In the genomic region with DNA sequence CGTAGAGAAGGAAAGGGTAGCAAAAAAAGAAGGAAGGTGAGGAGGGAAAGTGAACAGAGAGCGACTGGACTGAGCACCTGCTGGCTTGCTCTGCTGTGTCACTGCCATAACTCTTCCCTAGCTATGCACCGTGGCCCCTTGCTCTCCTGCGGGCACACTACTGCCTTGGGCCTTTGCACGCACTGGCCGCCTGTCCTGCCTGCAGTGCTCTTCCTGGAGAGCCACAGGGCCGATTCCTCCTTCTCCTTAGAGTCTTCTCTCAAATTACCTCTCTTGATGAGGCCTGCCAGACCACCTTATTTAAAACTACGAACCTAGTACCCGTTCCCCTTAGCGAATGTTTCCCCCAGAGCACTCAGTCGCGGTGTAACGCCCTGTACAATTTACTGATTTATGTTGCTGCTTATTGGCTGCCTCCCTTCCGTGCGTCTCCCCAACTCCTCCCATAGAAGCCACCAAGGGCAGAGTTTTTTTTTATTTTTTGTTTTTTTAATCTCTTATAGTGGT, we compare ENCODE assay signal across 8 cellular contexts.
A peak's percentile ranks its signal among the peaks of the same experiment; 100 is the strongest.
DNase-seq lines count a peak whose midpoint lies in the region; ATAC-seq, FAIRE-seq and TF ChIP-seq lines count a peak whose summit lies in the region.

No MANE protein-coding gene starts in this region.

- H3K27ac ChIP-seq in SK-N-SH (ENCODE audit: low read depth in 2 of 2, low read length in 1 of 2) (peak overlapping the region; percentile 52 to 62; a peak in 3 of 4 replicates), endothelial cell of umbilical vein (ENCODE audit: insufficient read depth, low read depth, low read length) (peak overlapping the region; percentile 81)

- peak overlapping the region; percentile 35; the same call in 1 of the 2 replicates for H3K4me3 Mint-ChIP-seq in WTC11

- H3F3A ChIP-seq in SK-N-SH (replicated peaks; ENCODE audit: insufficient read depth): peaks cover 20% of the 10 kb centered on the region

- H3K4me1 ChIP-seq in SK-N-SH (ENCODE audit: control insufficient read depth in 1 of 2, insufficient read depth in 2 of 2, low read depth in 1 of 2, low read length in 1 of 2) (peaks cover 29 to 75% of the 10 kb centered on the region in 2 experiments), endothelial cell of umbilical vein (ENCODE audit: control insufficient read depth, extremely low read depth, insufficient read depth, low read length) (peaks cover 39% of the 10 kb centered on the region)

- no peak for ATAC-seq in SK-N-SH treated with all-trans-retinoic acid at 6 μM for 48 hours
- ATAC-seq in WTC11: no peak

- peak overlapping the region; percentile 72 for H3K27ac Mint-ChIP-seq in WTC11

- no TSS peak for BruUV-seq in endothelial cell of umbilical vein (replicated peaks; lab: Mats Ljungman, UMichigan)

- TF ChIP-seq CTCF in SK-N-SH (IDR thresholded peaks at IDR 0.05) (no peak), WTC11 (IDR thresholded peaks at IDR 0.05) (no peak), endothelial cell of umbilical vein (IDR thresholded peaks at IDR 0.05; ENCODE audit: extremely low read depth in 1 of 2, insufficient read depth in 1 of 2, low read depth in 1 of 2, low read length in 2 of 2) (no peak), retinal pigment epithelial cell (conservative IDR thresholded peaks at IDR 0.05; ENCODE audit: low read depth, low read length) (no peak), GM10266 (IDR thresholded peaks at IDR 0.05; ENCODE audit: control insufficient read depth, insufficient read depth, low read depth, missing control alignments) (no peak)

- H3K79me2 ChIP-seq in SK-N-SH (ENCODE audit: insufficient read depth): peaks cover 69% of the 10 kb centered on the region; the same call in 1 of the 2 replicates
- peaks cover 36% of the 10 kb centered on the region for H3K79me2 ChIP-seq in endothelial cell of umbilical vein (ENCODE audit: control insufficient read depth, insufficient read depth, low read length)

- H3K27me3 Mint-ChIP-seq in WTC11 (ENCODE audit: low read depth): no peaks in the 10 kb centered on the region

- H2AFZ ChIP-seq in SK-N-SH (ENCODE audit: low read depth): no peak overlapping the region
- H2AFZ ChIP-seq in endothelial cell of umbilical vein (ENCODE audit: low read depth, low read length): no peak overlapping the region

- TF ChIP-seq POLR2A in endothelial cell of umbilical vein (IDR thresholded peaks at IDR 0.05; ENCODE audit: low read depth, low read length): peak; percentile 26

- FAIRE-seq in endothelial cell of umbilical vein (lab: Jason Lieb, UNC): peak; percentile 68

- TF ChIP-seq EP300 in SK-N-SH (IDR thresholded peaks at IDR 0.05; ENCODE audit: borderline replicate concordance in 1 of 2, low read depth in 1 of 2, low read length in 1 of 2): no peak

- intact Hi-C loops in endothelial cell of umbilical vein (cut with micrococcal nuclease): no loop called here

- CTCF ChIA-PET in SK-N-SH (lab: Yijun Ruan, JAX): interaction anchor here (1.1 to 5.4 kb wide), 3 partner anchors 12 to 58 kb away, joined by 3 to 29 read pairs (median 4); no protein-coding TSS in a partner anchor
- CTCF ChIA-PET in WTC11 (lab: Charles Lee): interaction anchor here (0.6 kb wide), 1 partner anchor 30 kb away, joined by 3 read pairs; no protein-coding TSS in a partner anchor
- CTCF ChIA-PET in endothelial cell of umbilical vein (lab: Charles Lee): interaction anchor here (0.7 to 2.2 kb wide), 3 partner anchors 23 to 28 kb away, joined by 3 to 7 read pairs (median 4); no protein-coding TSS in a partner anchor

- no peaks in the 10 kb centered on the region for H3K9me1 ChIP-seq in endothelial cell of umbilical vein (replicated peaks; ENCODE audit: control insufficient read depth, extremely low read depth, insufficient read depth, low read length)

- no peak for TF ChIP-seq RAD21 in SK-N-SH (IDR thresholded peaks at IDR 0.05; ENCODE audit: low read length)

- peaks cover 3% of the 10 kb centered on the region; the same call in 1 of the 2 replicates for H3K9me3 Mint-ChIP-seq in WTC11

- POLR2A ChIA-PET in SK-N-SH (lab: Yijun Ruan, JAX): no interaction called here
- POLR2A ChIA-PET in WTC11 (lab: Charles Lee): interaction anchor here (0.8 to 0.9 kb wide), 2 partner anchors 58 to 256 kb away, joined by 3 read pairs; no protein-coding TSS in a partner anchor
- POLR2A ChIA-PET in endothelial cell of umbilical vein (lab: Charles Lee): no interaction called here

- H3K9ac ChIP-seq in SK-N-SH: peak overlapping the region; percentile 15; the same call in 1 of the 2 replicates
- H3K9ac ChIP-seq in endothelial cell of umbilical vein (replicated peaks; ENCODE audit: extremely low read depth, insufficient read depth, low read length): peak overlapping the region; percentile 47

- dilution Hi-C loops in endothelial cell of umbilical vein (cut with MboI; ENCODE audit: extremely low pct_ligation_motif_present, low sequenced_read_pairs): no loop called here

- H3K4me3 ChIP-seq in SK-N-SH (ENCODE audit: low read depth in 2 of 2, low read length in 1 of 2) (peak overlapping the region; percentile 19 to 21; a peak in 1 of 4 replicates), endothelial cell of umbilical vein (replicated peaks in 1 of 3; ENCODE audit: insufficient read depth in 1 of 3, low read depth in 1 of 3, low read length in 3 of 3) (peak overlapping the region in 2 of 3 experiments; percentile 6 to 14), retinal pigment epithelial cell (ENCODE audit: low read length) (peak overlapping the region; percentile 34)

- H3K36me3 ChIP-seq in SK-N-SH (replicated peaks in 1 of 2; ENCODE audit: control insufficient read depth in 1 of 2, insufficient read depth in 2 of 2, low read length in 1 of 2) (no peaks in the 10 kb centered on the region), endothelial cell of umbilical vein (ENCODE audit: control insufficient read depth in 2 of 2, extremely low read depth in 1 of 2, insufficient read depth in 2 of 2, low read length in 2 of 2) (no peaks in the 10 kb centered on the region)

- H3K4me2 ChIP-seq in SK-N-SH (peak overlapping the region; percentile 28; the same call in 1 of the 2 replicates), endothelial cell of umbilical vein (ENCODE audit: insufficient read depth, low read length) (peak overlapping the region; percentile 72)

- peaks cover 53% of the 10 kb centered on the region for H3K4me1 Mint-ChIP-seq in WTC11

- 93% methylated on average over 15 of the region's 15 CpGs for WGBS in SK-N-SH (ENCODE audit: low lambda C conversion rate)

- no peaks in the 10 kb centered on the region for H3K9me2 ChIP-seq in SK-N-SH

- DNase-seq in SK-N-SH: no peak
- DNase-seq in WTC11 (ENCODE audit: low spot score): no peak
- peak; percentile 22 for DNase-seq in endothelial cell of umbilical vein (ENCODE audit: low read depth, low spot score)
- DNase-seq in retinal pigment epithelial cell (ENCODE audit: low read depth): no peak
- no peak for DNase-seq in GM10266 (ENCODE audit: extremely low spot score)
- no peak for DNase-seq in D341Med (ENCODE audit: low spot score)
- DNase-seq in NCI-H2227 treated with DMSO at 0.1 percent for 48 hours (lab: John Stamatoyannopoulos, UW): no peak

- no peaks in the 10 kb centered on the region for H3K36me3 Mint-ChIP-seq in WTC11

- H4K20me1 ChIP-seq in SK-N-SH (ENCODE audit: insufficient read depth): peaks cover 47% of the 10 kb centered on the region
- H4K20me1 ChIP-seq in endothelial cell of umbilical vein (replicated peaks; ENCODE audit: control insufficient read depth, extremely low read depth, insufficient read depth, low read length): no peaks in the 10 kb centered on the region

- H3K9me3 ChIP-seq in SK-N-SH (no peaks in the 10 kb centered on the region), endothelial cell of umbilical vein (replicated peaks; ENCODE audit: control insufficient read depth, insufficient read depth, low read length) (no peaks in the 10 kb centered on the region)

- no peaks in the 10 kb centered on the region for H3K27me3 ChIP-seq in SK-N-SH (ENCODE audit: insufficient read depth)
- no peaks in the 10 kb centered on the region for H3K27me3 ChIP-seq in endothelial cell of umbilical vein (ENCODE audit: control insufficient read depth in 2 of 2, insufficient read depth in 2 of 2, low read length in 2 of 2)

TF ChIP-seq in SK-N-SH, 30 proteins besides CTCF, POLR2A, EP300 and RAD21 (continues in another document):
- TF ChIP-seq POLR2AphosphoS5 (IDR thresholded peaks at IDR 0.05; ENCODE audit: low read depth, low read length) (no peak), EZH2phosphoT487 (IDR thresholded peaks at IDR 0.05; ENCODE audit: borderline replicate concordance, low read depth) (no peak)

TF ChIP-seq in WTC11, 78 proteins besides CTCF, POLR2A, EP300 and RAD21 (continues in another document):
- TF ChIP-seq, protein P1, sequence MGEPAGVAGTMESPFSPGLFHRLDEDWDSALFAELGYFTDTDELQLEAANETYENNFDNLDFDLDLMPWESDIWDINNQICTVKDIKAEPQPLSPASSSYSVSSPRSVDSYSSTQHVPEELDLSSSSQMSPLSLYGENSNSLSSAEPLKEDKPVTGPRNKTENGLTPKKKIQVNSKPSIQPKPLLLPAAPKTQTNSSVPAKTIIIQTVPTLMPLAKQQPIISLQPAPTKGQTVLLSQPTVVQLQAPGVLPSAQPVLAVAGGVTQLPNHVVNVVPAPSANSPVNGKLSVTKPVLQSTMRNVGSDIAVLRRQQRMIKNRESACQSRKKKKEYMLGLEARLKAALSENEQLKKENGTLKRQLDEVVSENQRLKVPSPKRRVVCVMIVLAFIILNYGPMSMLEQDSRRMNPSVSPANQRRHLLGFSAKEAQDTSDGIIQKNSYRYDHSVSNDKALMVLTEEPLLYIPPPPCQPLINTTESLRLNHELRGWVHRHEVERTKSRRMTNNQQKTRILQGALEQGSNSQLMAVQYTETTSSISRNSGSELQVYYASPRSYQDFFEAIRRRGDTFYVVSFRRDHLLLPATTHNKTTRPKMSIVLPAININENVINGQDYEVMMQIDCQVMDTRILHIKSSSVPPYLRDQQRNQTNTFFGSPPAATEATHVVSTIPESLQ (CRISPR knock-in tag; IDR thresholded peaks at IDR 0.05): no peak

TF ChIP-seq in endothelial cell of umbilical vein, 7 proteins besides CTCF, POLR2A, EP300 and RAD21:
- TF ChIP-seq POLR2AphosphoS5 (IDR thresholded peaks at IDR 0.05; ENCODE audit: insufficient read depth, low read depth, low read length) (no peak), MYC (IDR thresholded peaks at IDR 0.05; ENCODE audit: low read depth, low read length) (no peak), MAX (IDR thresholded peaks at IDR 0.05; ENCODE audit: insufficient read depth, insufficient read length) (no peak), JUN (IDR thresholded peaks at IDR 0.05; ENCODE audit: borderline replicate concordance, insufficient read depth, insufficient read length, low read depth) (no peak), GATA2 (IDR thresholded peaks at IDR 0.05; ENCODE audit: insufficient read depth, insufficient read length, low read depth, low read length) (no peak), FOS (IDR thresholded peaks at IDR 0.05; ENCODE audit: borderline replicate concordance, insufficient read depth, low read length) (no peak), EZH2 (IDR thresholded peaks at IDR 0.05; ENCODE audit: borderline replicate concordance, low read depth, low read length, severe bottlenecking) (no peak)
